Comparison of ENCODE assay signal across 1 cellular context in the genomic region with DNA sequence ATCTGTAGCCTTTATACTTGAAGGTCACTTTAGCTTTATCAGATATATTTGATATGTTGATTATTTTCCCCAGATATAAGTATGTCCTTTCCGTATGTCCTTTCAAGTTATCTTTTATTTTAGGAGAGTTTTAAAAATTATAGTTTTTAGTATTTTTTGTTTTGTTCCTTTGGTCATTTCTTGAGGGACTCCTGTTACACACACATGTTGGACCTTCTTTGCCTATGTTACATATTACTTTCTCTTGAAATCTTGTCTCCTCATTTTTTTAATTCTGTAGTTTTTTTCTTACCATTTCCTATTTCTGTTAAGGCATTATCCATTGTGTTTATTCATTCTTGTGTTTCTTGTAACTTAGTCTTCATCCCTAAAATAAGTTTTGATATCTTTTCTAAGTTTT.
TF ChIP-seq lines count a peak whose summit lies in the region.

No MANE protein-coding gene starts in this region.

TF ChIP-seq in GM23338, 12 proteins besides CTCF, POLR2A, EP300 and RAD21 (continued from another document):
- TF ChIP-seq, protein P1, sequence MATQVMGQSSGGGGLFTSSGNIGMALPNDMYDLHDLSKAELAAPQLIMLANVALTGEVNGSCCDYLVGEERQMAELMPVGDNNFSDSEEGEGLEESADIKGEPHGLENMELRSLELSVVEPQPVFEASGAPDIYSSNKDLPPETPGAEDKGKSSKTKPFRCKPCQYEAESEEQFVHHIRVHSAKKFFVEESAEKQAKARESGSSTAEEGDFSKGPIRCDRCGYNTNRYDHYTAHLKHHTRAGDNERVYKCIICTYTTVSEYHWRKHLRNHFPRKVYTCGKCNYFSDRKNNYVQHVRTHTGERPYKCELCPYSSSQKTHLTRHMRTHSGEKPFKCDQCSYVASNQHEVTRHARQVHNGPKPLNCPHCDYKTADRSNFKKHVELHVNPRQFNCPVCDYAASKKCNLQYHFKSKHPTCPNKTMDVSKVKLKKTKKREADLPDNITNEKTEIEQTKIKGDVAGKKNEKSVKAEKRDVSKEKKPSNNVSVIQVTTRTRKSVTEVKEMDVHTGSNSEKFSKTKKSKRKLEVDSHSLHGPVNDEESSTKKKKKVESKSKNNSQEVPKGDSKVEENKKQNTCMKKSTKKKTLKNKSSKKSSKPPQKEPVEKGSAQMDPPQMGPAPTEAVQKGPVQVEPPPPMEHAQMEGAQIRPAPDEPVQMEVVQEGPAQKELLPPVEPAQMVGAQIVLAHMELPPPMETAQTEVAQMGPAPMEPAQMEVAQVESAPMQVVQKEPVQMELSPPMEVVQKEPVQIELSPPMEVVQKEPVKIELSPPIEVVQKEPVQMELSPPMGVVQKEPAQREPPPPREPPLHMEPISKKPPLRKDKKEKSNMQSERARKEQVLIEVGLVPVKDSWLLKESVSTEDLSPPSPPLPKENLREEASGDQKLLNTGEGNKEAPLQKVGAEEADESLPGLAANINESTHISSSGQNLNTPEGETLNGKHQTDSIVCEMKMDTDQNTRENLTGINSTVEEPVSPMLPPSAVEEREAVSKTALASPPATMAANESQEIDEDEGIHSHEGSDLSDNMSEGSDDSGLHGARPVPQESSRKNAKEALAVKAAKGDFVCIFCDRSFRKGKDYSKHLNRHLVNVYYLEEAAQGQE (IDR thresholded peaks at IDR 0.05; ENCODE audit: unreplicated experiment), result no peak
- TF ChIP-seq ZNF114 (CRISPR knock-in tag; IDR thresholded peaks at IDR 0.05) (no peak), JUNB (IDR thresholded peaks at IDR 0.05; ENCODE audit: unreplicated experiment) (no peak), CREB1 (CRISPR knock-in tag; IDR thresholded peaks at IDR 0.05; ENCODE audit: low read depth) (no peak), ZNF331 (CRISPR knock-in tag; IDR thresholded peaks at IDR 0.05; ENCODE audit: low read depth) (no peak), NANOG (IDR thresholded peaks at IDR 0.05; ENCODE audit: borderline replicate concordance) (no peak), STAT1 (IDR thresholded peaks at IDR 0.05; ENCODE audit: unreplicated experiment) (no peak), EZH2phosphoT487 (IDR thresholded peaks at IDR 0.05; ENCODE audit: unreplicated experiment) (no peak), EZH2 (IDR thresholded peaks at IDR 0.05; ENCODE audit: low read depth, unreplicated experiment) (no peak)
- TF ChIP-seq, protein P2, sequence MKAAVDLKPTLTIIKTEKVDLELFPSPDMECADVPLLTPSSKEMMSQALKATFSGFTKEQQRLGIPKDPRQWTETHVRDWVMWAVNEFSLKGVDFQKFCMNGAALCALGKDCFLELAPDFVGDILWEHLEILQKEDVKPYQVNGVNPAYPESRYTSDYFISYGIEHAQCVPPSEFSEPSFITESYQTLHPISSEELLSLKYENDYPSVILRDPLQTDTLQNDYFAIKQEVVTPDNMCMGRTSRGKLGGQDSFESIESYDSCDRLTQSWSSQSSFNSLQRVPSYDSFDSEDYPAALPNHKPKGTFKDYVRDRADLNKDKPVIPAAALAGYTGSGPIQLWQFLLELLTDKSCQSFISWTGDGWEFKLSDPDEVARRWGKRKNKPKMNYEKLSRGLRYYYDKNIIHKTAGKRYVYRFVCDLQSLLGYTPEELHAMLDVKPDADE (IDR thresholded peaks at IDR 0.05), result no peak
TF ChIP-seq in GM23338: peak in this region for 0.
